In genomic region chr12:131637986-131638385, GRCh38 we compare ENCODE assay signal across 1 cellular context.
TF ChIP-seq lines count a peak whose summit lies in the region.

No MANE protein-coding gene starts in this region.

TF ChIP-seq in K562, 482 proteins besides CTCF, POLR2A, EP300 and RAD21 (continued from another document and continues in another):
- TF ChIP-seq ZNF398 (CRISPR knock-in tag; IDR thresholded peaks at IDR 0.05) (no peak), BDP1 (IDR thresholded peaks at IDR 0.05; ENCODE audit: insufficient read depth, insufficient read length) (no peak), TRIM24 (IDR thresholded peaks at IDR 0.05) (0 out of 4 replicates have a peak, but pooled peaks of 1 of the 2 experiments have one; percentile 28), MCM2 (IDR thresholded peaks at IDR 0.05; ENCODE audit: low read depth) (no peak), TCF3 (CRISPR knock-in tag; IDR thresholded peaks at IDR 0.05) (peak; percentile 27), ID3 (CRISPR knock-in tag; IDR thresholded peaks at IDR 0.05) (no peak), ID3 (tag; IDR thresholded peaks at IDR 0.05) (no peak), ZNF512 (tag; IDR thresholded peaks at IDR 0.05) (no peak), PRMT5 (CRISPR knock-in tag; IDR thresholded peaks at IDR 0.05) (no peak), IRF1 (CRISPR knock-in tag; IDR thresholded peaks at IDR 0.05; ENCODE audit: borderline replicate concordance) (no peak), ZNF408 (CRISPR knock-in tag; IDR thresholded peaks at IDR 0.05; ENCODE audit: low read depth) (no peak), RERE (CRISPR knock-in tag; IDR thresholded peaks at IDR 0.05; ENCODE audit: borderline replicate concordance) (no peak), JUND (IDR thresholded peaks at IDR 0.05; ENCODE audit: borderline replicate concordance, low read depth, low read length) (no peak), JUND (tag; IDR thresholded peaks at IDR 0.05; ENCODE audit: borderline replicate concordance, low read depth, low read length) (no peak), HMGXB4 (CRISPR knock-in tag; IDR thresholded peaks at IDR 0.05) (no peak), HDAC1 (IDR thresholded peaks at IDR 0.05) (no peak), BRF1 (IDR thresholded peaks at IDR 0.05; ENCODE audit: borderline replicate concordance, extremely low read depth, insufficient read length) (no peak), FUS (optimal IDR thresholded peaks at IDR 0.05; ENCODE audit: low read depth, low read length) (no peak), MTA2 (IDR thresholded peaks at IDR 0.05; ENCODE audit: low read depth) (peak; percentile 50; the same call in 1 of the 2 replicates), CBFA2T3 (IDR thresholded peaks at IDR 0.05) (peak; percentile 75), SAP30 (IDR thresholded peaks at IDR 0.05; ENCODE audit: borderline replicate concordance, insufficient read depth, low read depth, low read length, poor library complexity, severe bottlenecking) (no peak), ATF3 (IDR thresholded peaks at IDR 0.05) (no peak), ATF3 (CRISPR knock-in tag; conservative IDR thresholded peaks at IDR 0.05) (no peak), SNIP1 (IDR thresholded peaks at IDR 0.05; ENCODE audit: low read depth) (no peak), GATA2 (CRISPR knock-in tag; IDR thresholded peaks at IDR 0.05) (no peak), ZNF146 (CRISPR knock-in tag; IDR thresholded peaks at IDR 0.05; ENCODE audit: unreplicated experiment) (no peak), ZNF41 (CRISPR knock-in tag; conservative IDR thresholded peaks at IDR 0.05) (no peak), GATAD2A (IDR thresholded peaks at IDR 0.05) (no peak), ARID1B (IDR thresholded peaks at IDR 0.05) (peak; percentile 80), ZNF140 (CRISPR knock-in tag; IDR thresholded peaks at IDR 0.05) (no peak), ZBTB33 (CRISPR knock-in tag; IDR thresholded peaks at IDR 0.05) (no peak), ZNF444 (CRISPR knock-in tag; IDR thresholded peaks at IDR 0.05) (no peak), PREB (CRISPR knock-in tag; IDR thresholded peaks at IDR 0.05) (no peak), E2F8 (IDR thresholded peaks at IDR 0.05; ENCODE audit: low read depth, partially characterized antibody) (no peak), U2AF1 (optimal IDR thresholded peaks at IDR 0.05; ENCODE audit: low read depth, low read length) (no peak), ERF (CRISPR knock-in tag; IDR thresholded peaks at IDR 0.05) (no peak), POLR2B (IDR thresholded peaks at IDR 0.05; ENCODE audit: low read depth, partially characterized antibody) (no peak), ZNF79 (CRISPR knock-in tag; IDR thresholded peaks at IDR 0.05; ENCODE audit: low read depth) (no peak), XRCC4 (IDR thresholded peaks at IDR 0.05; ENCODE audit: extremely low read depth, insufficient read depth, insufficient read length) (no peak)
